1 cellular context compared by ENCODE assay signal in the genomic region with DNA sequence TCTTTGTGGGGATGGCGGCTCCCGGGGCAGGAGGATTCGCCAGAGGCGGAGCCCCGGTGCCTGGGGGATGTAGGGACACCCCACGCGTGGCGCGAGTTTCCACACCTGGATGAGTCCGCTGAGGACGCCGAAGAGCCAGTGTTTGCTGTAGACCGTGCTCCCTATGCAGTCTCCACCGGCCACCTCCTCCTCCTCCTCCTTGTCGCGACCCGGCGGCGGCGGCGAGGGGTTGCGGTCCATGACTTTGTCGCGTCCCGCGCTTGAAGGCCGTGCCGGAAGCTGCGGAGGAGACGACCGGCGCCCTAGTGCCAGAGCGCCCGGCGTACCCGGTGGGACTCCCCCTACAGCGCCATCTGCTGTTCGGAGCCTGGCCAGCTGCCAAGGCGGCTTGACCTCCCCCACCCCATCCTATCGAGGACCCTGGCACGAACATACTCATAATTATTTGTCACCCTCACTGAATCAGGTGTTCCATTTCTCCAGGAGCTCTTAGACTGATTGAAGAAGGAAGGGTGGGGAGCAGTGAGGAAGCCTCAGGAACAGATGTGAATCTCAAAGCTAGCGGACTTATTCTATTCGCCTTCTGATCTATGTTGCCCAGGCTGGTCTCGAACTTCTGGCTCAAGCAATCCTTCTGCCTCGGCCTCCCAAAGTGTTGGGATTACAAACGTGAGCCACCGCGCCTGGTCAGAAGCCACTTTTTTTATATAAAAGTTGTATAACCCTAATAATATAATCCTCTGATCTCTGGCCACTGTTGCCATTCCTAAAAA.
TF ChIP-seq lines count a peak whose summit lies in the region.

A gene with protein sequence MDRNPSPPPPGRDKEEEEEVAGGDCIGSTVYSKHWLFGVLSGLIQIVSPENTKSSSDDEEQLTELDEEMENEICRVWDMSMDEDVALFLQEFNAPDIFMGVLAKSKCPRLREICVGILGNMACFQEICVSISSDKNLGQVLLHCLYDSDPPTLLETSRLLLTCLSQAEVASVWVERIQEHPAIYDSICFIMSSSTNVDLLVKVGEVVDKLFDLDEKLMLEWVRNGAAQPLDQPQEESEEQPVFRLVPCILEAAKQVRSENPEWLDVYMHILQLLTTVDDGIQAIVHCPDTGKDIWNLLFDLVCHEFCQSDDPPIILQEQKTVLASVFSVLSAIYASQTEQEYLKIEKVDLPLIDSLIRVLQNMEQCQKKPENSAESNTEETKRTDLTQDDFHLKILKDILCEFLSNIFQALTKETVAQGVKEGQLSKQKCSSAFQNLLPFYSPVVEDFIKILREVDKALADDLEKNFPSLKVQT (minus strand): TSS at position 281 of the 773 bp plus-strand sequence. CDS start 41 bp downstream, at position 240.

TF ChIP-seq in HepG2, 621 proteins besides CTCF, POLR2A, EP300 and RAD21 (continued from another document and continues in another):
- TF ChIP-seq, protein P1, sequence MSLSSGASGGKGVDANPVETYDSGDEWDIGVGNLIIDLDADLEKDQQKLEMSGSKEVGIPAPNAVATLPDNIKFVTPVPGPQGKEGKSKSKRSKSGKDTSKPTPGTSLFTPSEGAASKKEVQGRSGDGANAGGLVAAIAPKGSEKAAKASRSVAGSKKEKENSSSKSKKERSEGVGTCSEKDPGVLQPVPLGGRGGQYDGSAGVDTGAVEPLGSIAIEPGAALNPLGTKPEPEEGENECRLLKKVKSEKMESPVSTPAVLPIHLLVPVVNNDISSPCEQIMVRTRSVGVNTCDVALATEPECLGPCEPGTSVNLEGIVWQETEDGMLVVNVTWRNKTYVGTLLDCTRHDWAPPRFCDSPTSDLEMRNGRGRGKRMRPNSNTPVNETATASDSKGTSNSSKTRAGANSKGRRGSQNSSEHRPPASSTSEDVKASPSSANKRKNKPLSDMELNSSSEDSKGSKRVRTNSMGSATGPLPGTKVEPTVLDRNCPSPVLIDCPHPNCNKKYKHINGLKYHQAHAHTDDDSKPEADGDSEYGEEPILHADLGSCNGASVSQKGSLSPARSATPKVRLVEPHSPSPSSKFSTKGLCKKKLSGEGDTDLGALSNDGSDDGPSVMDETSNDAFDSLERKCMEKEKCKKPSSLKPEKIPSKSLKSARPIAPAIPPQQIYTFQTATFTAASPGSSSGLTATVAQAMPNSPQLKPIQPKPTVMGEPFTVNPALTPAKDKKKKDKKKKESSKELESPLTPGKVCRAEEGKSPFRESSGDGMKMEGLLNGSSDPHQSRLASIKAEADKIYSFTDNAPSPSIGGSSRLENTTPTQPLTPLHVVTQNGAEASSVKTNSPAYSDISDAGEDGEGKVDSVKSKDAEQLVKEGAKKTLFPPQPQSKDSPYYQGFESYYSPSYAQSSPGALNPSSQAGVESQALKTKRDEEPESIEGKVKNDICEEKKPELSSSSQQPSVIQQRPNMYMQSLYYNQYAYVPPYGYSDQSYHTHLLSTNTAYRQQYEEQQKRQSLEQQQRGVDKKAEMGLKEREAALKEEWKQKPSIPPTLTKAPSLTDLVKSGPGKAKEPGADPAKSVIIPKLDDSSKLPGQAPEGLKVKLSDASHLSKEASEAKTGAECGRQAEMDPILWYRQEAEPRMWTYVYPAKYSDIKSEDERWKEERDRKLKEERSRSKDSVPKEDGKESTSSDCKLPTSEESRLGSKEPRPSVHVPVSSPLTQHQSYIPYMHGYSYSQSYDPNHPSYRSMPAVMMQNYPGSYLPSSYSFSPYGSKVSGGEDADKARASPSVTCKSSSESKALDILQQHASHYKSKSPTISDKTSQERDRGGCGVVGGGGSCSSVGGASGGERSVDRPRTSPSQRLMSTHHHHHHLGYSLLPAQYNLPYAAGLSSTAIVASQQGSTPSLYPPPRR (CRISPR knock-in tag; IDR thresholded peaks at IDR 0.05; ENCODE audit: borderline replicate concordance), result 0 out of 2 replicates have a peak, but pooled peaks have one; percentile 58
- TF ChIP-seq ZNF570 (CRISPR knock-in tag; IDR thresholded peaks at IDR 0.05; ENCODE audit: borderline replicate concordance) (no peak), ZFP1 (CRISPR knock-in tag; IDR thresholded peaks at IDR 0.05) (peak; percentile 60; the same call in 1 of the 2 replicates), STAG1 (CRISPR knock-in tag; IDR thresholded peaks at IDR 0.05) (peak; percentile 56), MZF1 (CRISPR knock-in tag; IDR thresholded peaks at IDR 0.05; ENCODE audit: borderline replicate concordance) (no peak), GLI4 (CRISPR knock-in tag; IDR thresholded peaks at IDR 0.05; ENCODE audit: borderline replicate concordance) (no peak), ZNF720 (CRISPR knock-in tag; IDR thresholded peaks at IDR 0.05) (no peak), ZNF235 (CRISPR knock-in tag; IDR thresholded peaks at IDR 0.05; ENCODE audit: borderline replicate concordance) (no peak), TBL1XR1 (IDR thresholded peaks at IDR 0.05; ENCODE audit: borderline replicate concordance, low read length, partially characterized antibody) (no peak), ARHGAP35 (CRISPR knock-in tag; IDR thresholded peaks at IDR 0.05; ENCODE audit: borderline replicate concordance) (no peak; the same call in 1 of the 2 replicates), CENPX (CRISPR knock-in tag; IDR thresholded peaks at IDR 0.05) (no peak), ZNF333 (CRISPR knock-in tag; IDR thresholded peaks at IDR 0.05; ENCODE audit: borderline replicate concordance) (0 out of 2 replicates have a peak, but pooled peaks have one; percentile 63), HNRNPLL (IDR thresholded peaks at IDR 0.05; ENCODE audit: low read depth, low read length, poor library complexity, severe bottlenecking) (peak; percentile 86), ZNF234 (CRISPR knock-in tag; conservative IDR thresholded peaks at IDR 0.05) (no peak), CREB1 (IDR thresholded peaks at IDR 0.05) (no peak), CREB1 (CRISPR knock-in tag; IDR thresholded peaks at IDR 0.05) (peak; percentile 59; the same call in 1 of the 2 replicates), NFYC (CRISPR knock-in tag; IDR thresholded peaks at IDR 0.05) (no peak), MIXL1 (CRISPR knock-in tag; IDR thresholded peaks at IDR 0.05) (no peak), SYNCRIP (IDR thresholded peaks at IDR 0.05; ENCODE audit: insufficient read depth, low read depth, low read length) (no peak), RCOR2 (CRISPR knock-in tag; IDR thresholded peaks at IDR 0.05) (no peak), NFYB (CRISPR knock-in tag; IDR thresholded peaks at IDR 0.05) (no peak), RFXAP (CRISPR knock-in tag; IDR thresholded peaks at IDR 0.05; ENCODE audit: borderline replicate concordance) (0 out of 2 replicates have a peak, but pooled peaks have one; percentile 48), RAD51 (IDR thresholded peaks at IDR 0.05; ENCODE audit: borderline replicate concordance) (no peak), ISL2 (CRISPR knock-in tag; IDR thresholded peaks at IDR 0.05) (peak; percentile 82), THAP11 (CRISPR knock-in tag; IDR thresholded peaks at IDR 0.05) (peak; percentile 86), ELF4 (CRISPR knock-in tag; IDR thresholded peaks at IDR 0.05; ENCODE audit: borderline replicate concordance) (no peak), HES4 (CRISPR knock-in tag; IDR thresholded peaks at IDR 0.05; ENCODE audit: borderline replicate concordance) (peak; percentile 71), ZNF496 (CRISPR knock-in tag; IDR thresholded peaks at IDR 0.05; ENCODE audit: insufficient replicate concordance) (no peak), ZSCAN25 (CRISPR knock-in tag; IDR thresholded peaks at IDR 0.05) (no peak), ZNF451 (CRISPR knock-in tag; IDR thresholded peaks at IDR 0.05) (peak; percentile 74; the same call in 1 of the 2 replicates), ATF7-NPFF (CRISPR knock-in tag; IDR thresholded peaks at IDR 0.05; ENCODE audit: low read depth) (peak; percentile 94)
- TF ChIP-seq, protein P2, sequence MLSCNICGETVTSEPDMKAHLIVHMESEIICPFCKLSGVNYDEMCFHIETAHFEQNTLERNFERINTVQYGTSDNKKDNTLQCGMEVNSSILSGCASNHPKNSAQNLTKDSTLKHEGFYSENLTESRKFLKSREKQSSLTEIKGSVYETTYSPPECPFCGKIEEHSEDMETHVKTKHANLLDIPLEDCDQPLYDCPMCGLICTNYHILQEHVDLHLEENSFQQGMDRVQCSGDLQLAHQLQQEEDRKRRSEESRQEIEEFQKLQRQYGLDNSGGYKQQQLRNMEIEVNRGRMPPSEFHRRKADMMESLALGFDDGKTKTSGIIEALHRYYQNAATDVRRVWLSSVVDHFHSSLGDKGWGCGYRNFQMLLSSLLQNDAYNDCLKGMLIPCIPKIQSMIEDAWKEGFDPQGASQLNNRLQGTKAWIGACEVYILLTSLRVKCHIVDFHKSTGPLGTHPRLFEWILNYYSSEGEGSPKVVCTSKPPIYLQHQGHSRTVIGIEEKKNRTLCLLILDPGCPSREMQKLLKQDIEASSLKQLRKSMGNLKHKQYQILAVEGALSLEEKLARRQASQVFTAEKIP (CRISPR knock-in tag; IDR thresholded peaks at IDR 0.05; ENCODE audit: borderline replicate concordance), result no peak
- TF ChIP-seq, protein P3, sequence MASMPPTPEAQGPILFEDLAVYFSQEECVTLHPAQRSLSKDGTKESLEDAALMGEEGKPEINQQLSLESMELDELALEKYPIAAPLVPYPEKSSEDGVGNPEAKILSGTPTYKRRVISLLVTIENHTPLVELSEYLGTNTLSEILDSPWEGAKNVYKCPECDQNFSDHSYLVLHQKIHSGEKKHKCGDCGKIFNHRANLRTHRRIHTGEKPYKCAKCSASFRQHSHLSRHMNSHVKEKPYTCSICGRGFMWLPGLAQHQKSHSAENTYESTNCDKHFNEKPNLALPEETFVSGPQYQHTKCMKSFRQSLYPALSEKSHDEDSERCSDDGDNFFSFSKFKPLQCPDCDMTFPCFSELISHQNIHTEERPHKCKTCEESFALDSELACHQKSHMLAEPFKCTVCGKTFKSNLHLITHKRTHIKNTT (CRISPR knock-in tag; IDR thresholded peaks at IDR 0.05), result no peak
- TF ChIP-seq, protein P4, sequence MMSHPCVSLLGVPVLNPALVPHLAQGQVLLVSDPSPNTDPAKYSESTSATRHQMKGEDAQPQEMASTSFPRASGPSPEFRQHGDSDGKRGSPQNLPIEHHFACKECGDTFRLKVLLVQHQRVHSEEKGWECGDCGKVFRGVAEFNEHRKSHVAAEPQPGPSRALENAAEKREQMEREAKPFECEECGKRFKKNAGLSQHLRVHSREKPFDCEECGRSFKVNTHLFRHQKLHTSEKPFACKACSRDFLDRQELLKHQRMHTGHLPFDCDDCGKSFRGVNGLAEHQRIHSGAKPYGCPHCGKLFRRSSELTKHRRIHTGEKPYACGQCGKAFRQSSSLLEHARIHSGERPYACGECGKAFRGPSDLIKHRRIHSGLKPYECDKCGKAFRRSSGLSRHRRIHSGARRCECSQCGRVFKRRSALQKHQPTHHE (CRISPR knock-in tag; IDR thresholded peaks at IDR 0.05; ENCODE audit: borderline replicate concordance), result no peak; the same call in 1 of the 2 replicates
- TF ChIP-seq, protein P5, sequence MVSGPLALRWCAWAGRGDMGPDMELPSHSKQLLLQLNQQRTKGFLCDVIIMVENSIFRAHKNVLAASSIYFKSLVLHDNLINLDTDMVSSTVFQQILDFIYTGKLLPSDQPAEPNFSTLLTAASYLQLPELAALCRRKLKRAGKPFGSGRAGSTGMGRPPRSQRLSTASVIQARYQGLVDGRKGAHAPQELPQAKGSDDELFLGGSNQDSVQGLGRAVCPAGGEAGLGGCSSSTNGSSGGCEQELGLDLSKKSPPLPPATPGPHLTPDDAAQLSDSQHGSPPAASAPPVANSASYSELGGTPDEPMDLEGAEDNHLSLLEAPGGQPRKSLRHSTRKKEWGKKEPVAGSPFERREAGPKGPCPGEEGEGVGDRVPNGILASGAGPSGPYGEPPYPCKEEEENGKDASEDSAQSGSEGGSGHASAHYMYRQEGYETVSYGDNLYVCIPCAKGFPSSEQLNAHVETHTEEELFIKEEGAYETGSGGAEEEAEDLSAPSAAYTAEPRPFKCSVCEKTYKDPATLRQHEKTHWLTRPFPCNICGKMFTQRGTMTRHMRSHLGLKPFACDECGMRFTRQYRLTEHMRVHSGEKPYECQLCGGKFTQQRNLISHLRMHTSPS (CRISPR knock-in tag; IDR thresholded peaks at IDR 0.05; ENCODE audit: low read depth), result peak; percentile 68; the same call in 1 of the 2 replicates
- TF ChIP-seq, protein P6, sequence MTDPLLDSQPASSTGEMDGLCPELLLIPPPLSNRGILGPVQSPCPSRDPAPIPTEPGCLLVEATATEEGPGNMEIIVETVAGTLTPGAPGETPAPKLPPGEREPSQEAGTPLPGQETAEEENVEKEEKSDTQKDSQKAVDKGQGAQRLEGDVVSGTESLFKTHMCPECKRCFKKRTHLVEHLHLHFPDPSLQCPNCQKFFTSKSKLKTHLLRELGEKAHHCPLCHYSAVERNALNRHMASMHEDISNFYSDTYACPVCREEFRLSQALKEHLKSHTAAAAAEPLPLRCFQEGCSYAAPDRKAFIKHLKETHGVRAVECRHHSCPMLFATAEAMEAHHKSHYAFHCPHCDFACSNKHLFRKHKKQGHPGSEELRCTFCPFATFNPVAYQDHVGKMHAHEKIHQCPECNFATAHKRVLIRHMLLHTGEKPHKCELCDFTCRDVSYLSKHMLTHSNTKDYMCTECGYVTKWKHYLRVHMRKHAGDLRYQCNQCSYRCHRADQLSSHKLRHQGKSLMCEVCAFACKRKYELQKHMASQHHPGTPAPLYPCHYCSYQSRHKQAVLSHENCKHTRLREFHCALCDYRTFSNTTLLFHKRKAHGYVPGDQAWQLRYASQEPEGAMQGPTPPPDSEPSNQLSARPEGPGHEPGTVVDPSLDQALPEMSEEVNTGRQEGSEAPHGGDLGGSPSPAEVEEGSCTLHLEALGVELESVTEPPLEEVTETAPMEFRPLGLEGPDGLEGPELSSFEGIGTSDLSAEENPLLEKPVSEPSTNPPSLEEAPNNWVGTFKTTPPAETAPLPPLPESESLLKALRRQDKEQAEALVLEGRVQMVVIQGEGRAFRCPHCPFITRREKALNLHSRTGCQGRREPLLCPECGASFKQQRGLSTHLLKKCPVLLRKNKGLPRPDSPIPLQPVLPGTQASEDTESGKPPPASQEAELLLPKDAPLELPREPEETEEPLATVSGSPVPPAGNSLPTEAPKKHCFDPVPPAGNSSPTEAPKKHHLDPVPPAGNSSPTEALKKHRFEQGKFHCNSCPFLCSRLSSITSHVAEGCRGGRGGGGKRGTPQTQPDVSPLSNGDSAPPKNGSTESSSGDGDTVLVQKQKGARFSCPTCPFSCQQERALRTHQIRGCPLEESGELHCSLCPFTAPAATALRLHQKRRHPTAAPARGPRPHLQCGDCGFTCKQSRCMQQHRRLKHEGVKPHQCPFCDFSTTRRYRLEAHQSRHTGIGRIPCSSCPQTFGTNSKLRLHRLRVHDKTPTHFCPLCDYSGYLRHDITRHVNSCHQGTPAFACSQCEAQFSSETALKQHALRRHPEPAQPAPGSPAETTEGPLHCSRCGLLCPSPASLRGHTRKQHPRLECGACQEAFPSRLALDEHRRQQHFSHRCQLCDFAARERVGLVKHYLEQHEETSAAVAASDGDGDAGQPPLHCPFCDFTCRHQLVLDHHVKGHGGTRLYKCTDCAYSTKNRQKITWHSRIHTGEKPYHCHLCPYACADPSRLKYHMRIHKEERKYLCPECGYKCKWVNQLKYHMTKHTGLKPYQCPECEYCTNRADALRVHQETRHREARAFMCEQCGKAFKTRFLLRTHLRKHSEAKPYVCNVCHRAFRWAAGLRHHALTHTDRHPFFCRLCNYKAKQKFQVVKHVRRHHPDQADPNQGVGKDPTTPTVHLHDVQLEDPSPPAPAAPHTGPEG (CRISPR knock-in tag; IDR thresholded peaks at IDR 0.05), result no peak
- TF ChIP-seq, protein P7, sequence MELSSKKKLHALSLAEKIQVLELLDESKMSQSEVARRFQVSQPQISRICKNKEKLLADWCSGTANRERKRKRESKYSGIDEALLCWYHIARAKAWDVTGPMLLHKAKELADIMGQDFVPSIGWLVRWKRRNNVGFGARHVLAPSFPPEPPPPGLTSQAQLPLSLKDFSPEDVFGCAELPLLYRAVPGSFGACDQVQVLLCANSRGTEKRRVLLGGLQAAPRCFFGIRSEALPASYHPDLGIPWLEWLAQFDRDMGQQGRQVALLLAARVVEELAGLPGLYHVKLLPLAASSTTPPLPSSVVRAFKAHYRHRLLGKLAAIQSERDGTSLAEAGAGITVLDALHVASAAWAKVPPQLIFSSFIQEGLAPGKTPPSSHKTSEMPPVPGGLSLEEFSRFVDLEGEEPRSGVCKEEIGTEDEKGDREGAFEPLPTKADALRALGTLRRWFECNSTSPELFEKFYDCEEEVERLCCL (CRISPR knock-in tag; IDR thresholded peaks at IDR 0.05; ENCODE audit: borderline replicate concordance), result no peak
